ENCODE assay signal across 1 cellular context in genomic region chr7:158534134-158534515, GRCh38. TPM values are rescaled to one million over a fixed set of nuclear protein-coding genes. Genes with fewer than 3 reads are reported as not detected.
"Had no signal": no experiment of that assay in that cellular context is flagged by ENCODE, and none has a peak within 500 bp of the region (broad histone marks: within the 10 kb centered on the region; RNA-seq: fewer than 3 reads in every experiment).

No MANE protein-coding gene starts in this region.

RNA-seq across cellular contexts. Expression of gene PTPRN2, which starts 53.5 kb away (rescaled TPM):
- total RNA-seq: PC-9 had no signal
